Comparison of ENCODE assay signal across 15 cellular contexts in genomic region chr6:161660666-161661571, GRCh38.
DNase-seq lines count a peak whose midpoint lies in the region; ATAC-seq and TF ChIP-seq lines count a peak whose summit lies in the region.
"Had no signal": no experiment of that assay in that cellular context is flagged by ENCODE, and none has a peak within 500 bp of the region (broad histone marks: within the 10 kb centered on the region; RNA-seq: fewer than 3 reads in every experiment).

No MANE protein-coding gene starts in this region.

- H3K79me2 ChIP-seq in PC-3 (ENCODE audit: low read length) = no peaks in the 10 kb centered on the region

- TF ChIP-seq CTCF in GM12872 (IDR thresholded peaks at IDR 0.05; ENCODE audit: insufficient read depth, low read depth, low read length) = peak; percentile 28; the same call in 1 of the 3 replicates
- TF ChIP-seq CTCF in PC-3 (conservative IDR thresholded peaks at IDR 0.05; ENCODE audit: low read depth, low read length) = no peak
- TF ChIP-seq CTCF in colonic mucosa (IDR thresholded peaks at IDR 0.05) = no peak

- DNase-seq in NCI-H82 (lab: John Stamatoyannopoulos, UW) (peak; percentile 39), NCI-H82 treated with DMSO at 0.1 percent for 48 hours (lab: John Stamatoyannopoulos, UW; ENCODE audit: unreplicated experiment) (no peak), PC-3 (peak; percentile 14), myocyte (ENCODE audit: low read depth) (peak; percentile 13), HPDE6-E6E7 (ENCODE audit: extremely low spot score) (no peak), medulla oblongata (ENCODE audit: extremely low spot score) (no peak), colonic mucosa (no peak)
- DNase-seq: activated CD8-positive, alpha-beta memory T cell treated with anti-CD3 and anti-CD28 coated beads, Interleukin-2, amount 50 U/mL, for 48 hours; caudate nucleus; NCI-H1105 treated with DMSO at 0.1 percent for 48 hours; NCI-H226; retina had no signal

- CTCF ChIA-PET in PC-3 (lab: Charles Lee) = no interaction called here

- H3K9me2 ChIP-seq in PC-3 (replicated peaks; ENCODE audit: low read length) = no peaks in the 10 kb centered on the region

- ATAC-seq in PC-3 = no peak
- ATAC-seq: gastroesophageal sphincter had no signal

- H3K9ac ChIP-seq in PC-3 (ENCODE audit: low read length) (no peak overlapping the region), colonic mucosa (ENCODE audit: low read depth in 2 of 2, low read length in 2 of 2) (no peak overlapping the region)

- H2AFZ ChIP-seq in PC-3 (ENCODE audit: low read length) = no peak overlapping the region

- no peaks in the 10 kb centered on the region for H3K9me3 ChIP-seq in PC-3 (ENCODE audit: low read length)
- no peaks in the 10 kb centered on the region for H3K9me3 ChIP-seq in colonic mucosa
- H3K9me3 ChIP-seq: gastroesophageal sphincter had no signal

- H3K4me3 ChIP-seq in PC-3 (ENCODE audit: low read length) (no peak overlapping the region), colonic mucosa (no peak overlapping the region)
- H3K4me3 ChIP-seq: gastroesophageal sphincter, lung had no signal

- H3F3A ChIP-seq in PC-3 (ENCODE audit: low read length, unreplicated experiment) = no peaks in the 10 kb centered on the region

- H3K4me1 ChIP-seq in PC-3 (ENCODE audit: insufficient read depth, low read length) = no peaks in the 10 kb centered on the region
- H3K4me1 ChIP-seq in colonic mucosa = no peaks in the 10 kb centered on the region
- H3K4me1 ChIP-seq: gastroesophageal sphincter had no signal

- POLR2A ChIA-PET in PC-3 (lab: Charles Lee; ENCODE audit: unreplicated experiment) = no interaction called here

- intact Hi-C loops in PC-3 (cut with micrococcal nuclease) (no loop called here), colonic mucosa (cut with DNase I) (no loop called here)

- H3K36me3 ChIP-seq in PC-3 (ENCODE audit: low read depth, low read length) = no peaks in the 10 kb centered on the region
- no peaks in the 10 kb centered on the region for H3K36me3 ChIP-seq in colonic mucosa
- H3K36me3 ChIP-seq: gastroesophageal sphincter had no signal

- H3K27me3 ChIP-seq in PC-3 (ENCODE audit: low read length) = peaks cover 18% of the 10 kb centered on the region
- H3K27me3 ChIP-seq in colonic mucosa = no peaks in the 10 kb centered on the region
- H3K27me3 ChIP-seq: gastroesophageal sphincter had no signal

- no TSS peak for BruUV-seq in PC-3 (replicated peaks; lab: Mats Ljungman, UMichigan)

- H3K4me2 ChIP-seq in PC-3 (ENCODE audit: low read length) = no peak overlapping the region

- no peaks in the 10 kb centered on the region for H4K20me1 ChIP-seq in PC-3 (ENCODE audit: low read length)

- H3K27ac ChIP-seq in PC-3 (ENCODE audit: low read length) (no peak overlapping the region), colonic mucosa (no peak overlapping the region)
- H3K27ac ChIP-seq: gastroesophageal sphincter had no signal

Comparison
In these comparisons a context has a peak if more than half of its experiments do, and no peak if none do; other contexts are left out.
1. DNase-seq: peak in NCI-H82 (single experiment), PC-3 (single experiment) and myocyte (single experiment); none in NCI-H82 treated with DMSO at 0.1 percent for 48 hours (single experiment), HPDE6-E6E7 (single experiment), medulla oblongata (single experiment) and colonic mucosa (single experiment).